In the genomic region with DNA sequence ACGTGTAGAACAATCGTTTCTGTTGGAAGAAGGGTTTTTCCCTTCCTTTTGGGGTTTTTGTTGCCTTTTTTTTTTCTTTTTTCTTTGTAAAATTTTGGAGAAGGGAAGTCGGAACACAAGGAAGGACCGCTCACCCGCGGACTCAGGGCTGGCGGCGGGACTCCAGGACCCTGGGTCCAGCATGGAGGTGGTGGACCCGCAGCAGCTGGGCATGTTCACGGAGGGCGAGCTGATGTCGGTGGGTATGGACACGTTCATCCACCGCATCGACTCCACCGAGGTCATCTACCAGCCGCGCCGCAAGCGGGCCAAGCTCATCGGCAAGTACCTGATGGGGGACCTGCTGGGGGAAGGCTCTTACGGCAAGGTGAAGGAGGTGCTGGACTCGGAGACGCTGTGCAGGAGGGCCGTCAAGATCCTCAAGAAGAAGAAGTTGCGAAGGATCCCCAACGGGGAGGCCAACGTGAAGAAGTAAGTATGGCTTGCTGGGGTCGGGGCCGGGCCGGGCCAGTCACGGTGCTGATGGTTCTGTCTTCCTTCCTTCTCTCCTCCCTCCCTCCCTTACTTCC, we compare ENCODE assay signal across 6 cellular contexts. TPM values are rescaled to one million over a fixed set of nuclear protein-coding genes. Genes with fewer than 3 reads are reported as not detected.
DNase-seq lines count a peak whose midpoint lies in the region; TF ChIP-seq lines count a peak whose summit lies in the region.

No MANE protein-coding gene starts in this region.

- H3K4me3 ChIP-seq in ACC112 (ENCODE audit: low read depth, low read length) (peak overlapping the region; percentile 94), OCI-LY1 (ENCODE audit: low read depth, low read length, poor library complexity, severe bottlenecking) (peak overlapping the region; percentile 87), epithelial cell of esophagus (ENCODE audit: low read length) (peak overlapping the region; percentile 73), skeletal muscle satellite cell (ENCODE audit: low read length) (peak overlapping the region; percentile 79)

- H3K4me1 ChIP-seq in ACC112 (ENCODE audit: control insufficient read depth, insufficient read depth, low read length, unreplicated experiment) (peaks cover 3% of the 10 kb centered on the region), OCI-LY1 (ENCODE audit: insufficient read depth, low read length, severe bottlenecking) (peaks cover 33% of the 10 kb centered on the region), skeletal muscle satellite cell (ENCODE audit: control insufficient read depth, insufficient read depth, low read length) (peaks cover 36% of the 10 kb centered on the region)

- H3F3A ChIP-seq in OCI-LY1 (ENCODE audit: insufficient read depth, low read length), result no peaks in the 10 kb centered on the region; the same call in 1 of the 2 replicates

- H3K9me2 ChIP-seq in OCI-LY1 (ENCODE audit: low read depth, low read length), result no peaks in the 10 kb centered on the region

- H3K79me2 ChIP-seq in ACC112 (ENCODE audit: control insufficient read depth, insufficient read depth, low read length, unreplicated experiment) (peaks cover 33% of the 10 kb centered on the region), OCI-LY1 (ENCODE audit: insufficient read depth, low read length) (peaks cover 49% of the 10 kb centered on the region)

- H3K4me2 ChIP-seq in OCI-LY1 (ENCODE audit: low read length) (peak overlapping the region; percentile 99), skeletal muscle satellite cell (ENCODE audit: low read length) (peak overlapping the region; percentile 99)

- no peaks in the 10 kb centered on the region for H4K20me1 ChIP-seq in OCI-LY1 (ENCODE audit: insufficient read depth, low read length)

- H3K27ac ChIP-seq in ACC112 (ENCODE audit: low read depth, low read length) (peak overlapping the region; percentile 19; the same call in 1 of the 2 replicates), OCI-LY1 (ENCODE audit: low read depth, low read length, poor library complexity, severe bottlenecking) (peak overlapping the region; percentile 75)

- H2AFZ ChIP-seq in ACC112 (ENCODE audit: low read length, unreplicated experiment), result no peak overlapping the region
- H2AFZ ChIP-seq in OCI-LY1 (ENCODE audit: low read length), result no peak overlapping the region

- TF ChIP-seq CTCF in OCI-LY1 (IDR thresholded peaks at IDR 0.05; ENCODE audit: low read length), result no peak
- TF ChIP-seq CTCF in epithelial cell of esophagus (IDR thresholded peaks at IDR 0.05; ENCODE audit: insufficient read depth, low read depth, low read length, missing control alignments), result no peak

- H3K27me3 ChIP-seq in ACC112 (ENCODE audit: insufficient read depth, low read length), result no peaks in the 10 kb centered on the region
- H3K27me3 ChIP-seq in OCI-LY1 (ENCODE audit: insufficient read depth, low read length), result no peaks in the 10 kb centered on the region
- H3K27me3 ChIP-seq in skeletal muscle satellite cell (ENCODE audit: control insufficient read depth, insufficient read depth, low read length), result no peaks in the 10 kb centered on the region

- DNase-seq in epithelial cell of esophagus (ENCODE audit: low read depth) (peak; percentile 47), ecto neural progenitor cell (ENCODE audit: low spot score) (no peak), HPDE6-E6E7 (ENCODE audit: extremely low spot score) (no peak)

- no peaks in the 10 kb centered on the region for H3K36me3 ChIP-seq in ACC112 (ENCODE audit: insufficient read depth, low read length)
- H3K36me3 ChIP-seq in OCI-LY1 (ENCODE audit: insufficient read depth, low read length), result peaks cover 30% of the 10 kb centered on the region
- H3K36me3 ChIP-seq in skeletal muscle satellite cell (ENCODE audit: insufficient read depth, low read length), result peaks cover 10% of the 10 kb centered on the region

- H3K9ac ChIP-seq in OCI-LY1 (ENCODE audit: low read length) (peak overlapping the region; percentile 80), skeletal muscle satellite cell (ENCODE audit: low read depth, low read length) (peak overlapping the region; percentile 79)

- H3K9me3 ChIP-seq in OCI-LY1 (ENCODE audit: low read length) (no peaks in the 10 kb centered on the region), skeletal muscle satellite cell (replicated peaks; ENCODE audit: low read length) (no peaks in the 10 kb centered on the region)

RNA-seq across cellular contexts. Expression of gene STK11, which starts 1.2 kb away (rescaled TPM):
- total RNA-seq in skeletal muscle satellite cell (2012; rRNA removed), result 50.7 and 61.9 TPM in 2 replicates

RNA-seq across cellular contexts. Expression of gene CBARP, which starts 31.0 kb away (rescaled TPM):
- 3.3 and 4.8 TPM in 2 replicates for total RNA-seq in skeletal muscle satellite cell (2012; rRNA removed)

RNA-seq across cellular contexts. Expression of gene SBNO2, which starts 32.7 kb away (rescaled TPM):
- 43.3 and 44.1 TPM in 2 replicates for total RNA-seq in skeletal muscle satellite cell (2012; rRNA removed)

RNA-seq across cellular contexts. Expression of gene ATP5F1D, which starts 34.7 kb away (rescaled TPM):
- 33.9 and 42.1 TPM in 2 replicates for total RNA-seq in skeletal muscle satellite cell (2012; rRNA removed)

RNA-seq across cellular contexts. Expression of gene MIDN, which starts 41.6 kb away (rescaled TPM):
- 21.3 and 31.0 TPM in 2 replicates for total RNA-seq in skeletal muscle satellite cell (2012; rRNA removed)
